ENCODE assay signal across 12 cellular contexts in genomic region chr13:113176292-113176691, GRCh38. TPM values are rescaled to one million over a fixed set of nuclear protein-coding genes. Genes with fewer than 3 reads are reported as not detected.
DNase-seq lines count a peak whose midpoint lies in the region; ATAC-seq and TF ChIP-seq lines count a peak whose summit lies in the region.
"Had no signal": no experiment of that assay in that cellular context is flagged by ENCODE, and none has a peak within 500 bp of the region (broad histone marks: within the 10 kb centered on the region; RNA-seq: fewer than 3 reads in every experiment).

No MANE protein-coding gene starts in this region.

- intact Hi-C loops in Right ventricle myocardium inferior (cut with DNase I), result no loop called here
- intact Hi-C loops in cardiac septum (cut with DNase I), result no loop called here
- intact Hi-C loops in transverse colon (cut with DNase I; ENCODE audit: low total_unique reads), result no loop called here

- peaks cover 0 to 34% (median 12%) of the 10 kb centered on the region in 4 donors for H3K36me3 ChIP-seq in transverse colon
- H3K36me3 ChIP-seq: uterus had no signal

- in situ Hi-C loops in transverse colon (cut with MboI; ENCODE audit: low pct_ligation_motif_present in 1 of 4, low pct_unique_long_range_greater_than_20kb in 1 of 4, low sequenced_read_pairs in 3 of 4), result no loop called here

- DNase-seq in Right ventricle myocardium inferior (ENCODE audit: missing footprints), result peak; percentile 82
- DNase-seq in cardiac septum (ENCODE audit: low spot score), result no peak
- DNase-seq in activated T-cell treated with anti-CD3 and anti-CD28 coated beads, Interleukin-2, amount 50 U/mL, for 24 hours, result no peak
- peak; percentile 44 for DNase-seq in left lobe of liver (ENCODE audit: low spot score)
- peak; percentile 35 for DNase-seq in transverse colon
- no peak for DNase-seq in NCI-H1930 (lab: John Stamatoyannopoulos, UW)
- DNase-seq: caudate nucleus, NCI-H345, T1000, uterus had no signal

- H3K27ac ChIP-seq in transverse colon, result no peak overlapping the region
- H3K27ac ChIP-seq: uterus had no signal

- TF ChIP-seq CTCF in transverse colon (IDR thresholded peaks at IDR 0.05), result no peak

- TF ChIP-seq POLR2A in transverse colon (IDR thresholded peaks at IDR 0.05), result no peak

- ATAC-seq in Right ventricle myocardium inferior, result no peak
- ATAC-seq in left lobe of liver, result peak; percentile 63
- ATAC-seq in HG03108 (IDR thresholded peaks at IDR 0.05; ENCODE audit: unreplicated experiment), result no peak
- no peak for ATAC-seq in HG03521 (IDR thresholded peaks at IDR 0.05; ENCODE audit: unreplicated experiment)

- no peaks in the 10 kb centered on the region for H3K9me3 Mint-ChIP-seq in activated T-cell treated with anti-CD3 and anti-CD28 coated beads, Interleukin-2, amount 50 U/mL, for 24 hours

- peaks cover 99% of the 10 kb centered on the region for H3K36me3 Mint-ChIP-seq in activated T-cell treated with anti-CD3 and anti-CD28 coated beads, Interleukin-2, amount 50 U/mL, for 24 hours (ENCODE audit: low read depth)

- no peak for TF ChIP-seq EP300 in transverse colon (IDR thresholded peaks at IDR 0.05; ENCODE audit: low read depth)

- H3K4me3 ChIP-seq in transverse colon, result no peak overlapping the region
- H3K4me3 ChIP-seq: uterus had no signal

- no peaks in the 10 kb centered on the region for H3K9me3 ChIP-seq in transverse colon
- H3K9me3 ChIP-seq: uterus had no signal

- no peaks in the 10 kb centered on the region for H3K27me3 ChIP-seq in transverse colon
- H3K27me3 ChIP-seq: uterus had no signal

- H3K27ac Mint-ChIP-seq in activated T-cell treated with anti-CD3 and anti-CD28 coated beads, Interleukin-2, amount 50 U/mL, for 24 hours, result peak overlapping the region; percentile 92

- no peaks in the 10 kb centered on the region for H3K27me3 Mint-ChIP-seq in activated T-cell treated with anti-CD3 and anti-CD28 coated beads, Interleukin-2, amount 50 U/mL, for 24 hours

- WGBS in transverse colon (ENCODE audit: low coverage in 1 of 2), 2 donors, result 53 to 70% methylated on average over 2 to 5 of the region's 5 CpGs

- H3K4me1 Mint-ChIP-seq in activated T-cell treated with anti-CD3 and anti-CD28 coated beads, Interleukin-2, amount 50 U/mL, for 24 hours (ENCODE audit: low read depth), result peaks cover 36% of the 10 kb centered on the region

- no peak overlapping the region for H3K4me3 Mint-ChIP-seq in activated T-cell treated with anti-CD3 and anti-CD28 coated beads, Interleukin-2, amount 50 U/mL, for 24 hours

- H3K4me1 ChIP-seq in transverse colon, result peaks cover 0 to 10% (median 5%) of the 10 kb centered on the region in 4 donors
- H3K4me1 ChIP-seq: uterus had no signal

RNA-seq across cellular contexts. Expression of gene PROZ, which starts 17.8 kb away (rescaled TPM):
- not detected for total RNA-seq in Right ventricle myocardium inferior
- total RNA-seq in cardiac septum, result not detected
- total RNA-seq in left lobe of liver, result 50.2 TPM
- total RNA-seq in transverse colon, result not detected
- total RNA-seq: uterus had no signal

RNA-seq across cellular contexts. Expression of gene PCID2, which starts 32.2 kb away (rescaled TPM):
- total RNA-seq in Right ventricle myocardium inferior (57.2 TPM), cardiac septum (47.8 TPM), left lobe of liver (14.9 TPM), transverse colon (10 to 100 TPM; 13.1 to 87.6 (median 41.3) TPM)

RNA-seq across cellular contexts. Expression of gene CUL4A, which starts 33.1 kb away (rescaled TPM):
- total RNA-seq in Right ventricle myocardium inferior, result 143 TPM
- total RNA-seq in cardiac septum, result 92.5 TPM
- total RNA-seq in left lobe of liver, result 30.4 TPM
- total RNA-seq in transverse colon, result 100 to 1,000 TPM in 2 of 4 donors, 10 to 100 TPM in 2; 87.6 to 150 (median 110) TPM

RNA-seq across cellular contexts. Expression of gene F10, which starts 53.7 kb away (rescaled TPM):
- total RNA-seq in Right ventricle myocardium inferior (5.2 TPM), cardiac septum (13.7 TPM), left lobe of liver (124 TPM), transverse colon (1 to 10 TPM in 3 of 4 donors, under 1 TPM in 1; 0.60 to 4.6 (median 3.4) TPM)

Comparison
In these comparisons a context has a peak if more than half of its experiments do, and no peak if none do; other contexts are left out.
1. DNase-seq: peak in Right ventricle myocardium inferior (single experiment), left lobe of liver (single experiment) and transverse colon (single experiment); none in cardiac septum (single experiment), activated T-cell treated with anti-CD3 and anti-CD28 coated beads, Interleukin-2, amount 50 U/mL, for 24 hours (single experiment) and NCI-H1930 (0 of 2).
2. RNA of gene PROZ, which starts 17.8 kb away (total RNA-seq): 50.2 TPM in left lobe of liver (single experiment); not detected in Right ventricle myocardium inferior (single experiment), not detected in cardiac septum (single experiment) and not detected in transverse colon; every median in the first group is over 10 times any median in the second.